ENCODE assay signal across 1 cellular context in genomic region chr9:137605146-137606004, GRCh38.
TF ChIP-seq lines count a peak whose summit lies in the region.

ARRDC1 (plus strand) TSS chr9:137605686; CDS start chr9:137605718, 32 bp downstream.

TF ChIP-seq in HEK293, 187 proteins besides CTCF, POLR2A, EP300 and RAD21 (continued from another document):
- no peak for TF ChIP-seq ZSCAN5A (tag by site-specific recombination; IDR thresholded peaks at IDR 0.05)
- TF ChIP-seq ZNF311 (tag by site-specific recombination; IDR thresholded peaks at IDR 0.05; ENCODE audit: borderline replicate concordance): no peak
- no peak for TF ChIP-seq ZNF202 (tag by site-specific recombination; IDR thresholded peaks at IDR 0.05; ENCODE audit: borderline replicate concordance)
- TF ChIP-seq ZNF623 (tag by site-specific recombination; IDR thresholded peaks at IDR 0.05): no peak
- no peak for TF ChIP-seq ZNF645 (tag by site-specific recombination; IDR thresholded peaks at IDR 0.05)
- no peak for TF ChIP-seq INSM2 (tag by site-specific recombination; IDR thresholded peaks at IDR 0.05)
- TF ChIP-seq ZNF404 (tag by site-specific recombination; IDR thresholded peaks at IDR 0.05): no peak
- no peak for TF ChIP-seq ZNF169 (tag by site-specific recombination; IDR thresholded peaks at IDR 0.05)
- no peak for TF ChIP-seq ZNF571 (tag by site-specific recombination; IDR thresholded peaks at IDR 0.05)
- TF ChIP-seq ZFP69B (tag by site-specific recombination; IDR thresholded peaks at IDR 0.05): no peak
- no peak for TF ChIP-seq ZNF324 (tag by site-specific recombination; IDR thresholded peaks at IDR 0.05)
- TF ChIP-seq ZNF48 (tag by site-specific recombination; IDR thresholded peaks at IDR 0.05): no peak
- TF ChIP-seq ZNF707 (tag by site-specific recombination; IDR thresholded peaks at IDR 0.05): no peak
- peak; percentile 43 for TF ChIP-seq ZBTB26 (tag by site-specific recombination; optimal IDR thresholded peaks at IDR 0.05)
- no peak for TF ChIP-seq ZNF658 (tag by site-specific recombination; IDR thresholded peaks at IDR 0.05)
- TF ChIP-seq ZNF19 (tag by site-specific recombination; IDR thresholded peaks at IDR 0.05; ENCODE audit: low read depth): no peak
- TF ChIP-seq ZNF544 (tag by site-specific recombination; IDR thresholded peaks at IDR 0.05): no peak
- peak; percentile 35 for TF ChIP-seq ZIC2 (tag by site-specific recombination; IDR thresholded peaks at IDR 0.05)
- peak; percentile 75 for TF ChIP-seq KLF10 (tag by site-specific recombination; IDR thresholded peaks at IDR 0.05)
- TF ChIP-seq ZSCAN23 (tag by site-specific recombination; IDR thresholded peaks at IDR 0.05): no peak
- TF ChIP-seq IKZF3 (tag by site-specific recombination; IDR thresholded peaks at IDR 0.05): no peak
- TF ChIP-seq ZNF266 (tag by site-specific recombination; IDR thresholded peaks at IDR 0.05; ENCODE audit: low read depth): no peak
- no peak for TF ChIP-seq SP7 (tag by site-specific recombination; IDR thresholded peaks at IDR 0.05)
- TF ChIP-seq ZNF600 (tag by site-specific recombination; IDR thresholded peaks at IDR 0.05): 0 out of 2 replicates have a peak, but pooled peaks have one; percentile 13
- peak; percentile 41 for TF ChIP-seq ZSCAN30 (tag by site-specific recombination; IDR thresholded peaks at IDR 0.05)
- TF ChIP-seq SCRT1 (tag by site-specific recombination; IDR thresholded peaks at IDR 0.05; ENCODE audit: borderline replicate concordance): no peak
- 0 out of 2 replicates have a peak, but pooled peaks have one; percentile 10 for TF ChIP-seq KLF8 (tag by site-specific recombination; IDR thresholded peaks at IDR 0.05)
- TF ChIP-seq ZNF510 (tag by site-specific recombination; IDR thresholded peaks at IDR 0.05; ENCODE audit: insufficient replicate concordance): no peak
- TF ChIP-seq ZNF624 (tag by site-specific recombination; IDR thresholded peaks at IDR 0.05): no peak
- TF ChIP-seq ZNF843 (tag by site-specific recombination; IDR thresholded peaks at IDR 0.05): no peak
- no peak for TF ChIP-seq SALL2 (tag by site-specific recombination; IDR thresholded peaks at IDR 0.05; ENCODE audit: borderline replicate concordance)
- no peak for TF ChIP-seq ZBTB10 (tag by site-specific recombination; IDR thresholded peaks at IDR 0.05)
- TF ChIP-seq ZBTB48 (tag by site-specific recombination; IDR thresholded peaks at IDR 0.05): 0 out of 2 replicates have a peak, but pooled peaks have one; percentile 16
- no peak for TF ChIP-seq ZNF473 (tag by site-specific recombination; IDR thresholded peaks at IDR 0.05)
- TF ChIP-seq ZNF521 (tag by site-specific recombination; IDR thresholded peaks at IDR 0.05): no peak
- TF ChIP-seq ZNF76 (tag by site-specific recombination; IDR thresholded peaks at IDR 0.05; ENCODE audit: borderline replicate concordance, low read depth): peak; percentile 50; the same call in 1 of the 2 replicates
- TF ChIP-seq KLF17 (tag by site-specific recombination; IDR thresholded peaks at IDR 0.05): 0 out of 2 replicates have a peak, but pooled peaks have one; percentile 16
- no peak for TF ChIP-seq ZNF140 (tag by site-specific recombination; IDR thresholded peaks at IDR 0.05)
- no peak for TF ChIP-seq ZNF416 (tag by site-specific recombination; IDR thresholded peaks at IDR 0.05)
- TF ChIP-seq EGR2 (tag by site-specific recombination; IDR thresholded peaks at IDR 0.05; ENCODE audit: low read depth): no peak
- TF ChIP-seq ZNF747 (tag by site-specific recombination; IDR thresholded peaks at IDR 0.05): no peak
- 0 out of 2 replicates have a peak, but pooled peaks have one; percentile 10 for TF ChIP-seq KLF1 (tag by site-specific recombination; IDR thresholded peaks at IDR 0.05)
- no peak for TF ChIP-seq YY1 (tag by site-specific recombination; IDR thresholded peaks at IDR 0.05)
- no peak for TF ChIP-seq HOXD13 (CRISPR knock-in tag; IDR thresholded peaks at IDR 0.05; ENCODE audit: borderline replicate concordance)
- TF ChIP-seq OSR2 (tag by site-specific recombination; IDR thresholded peaks at IDR 0.05): no peak
- TF ChIP-seq ZFHX2 (tag by site-specific recombination; conservative IDR thresholded peaks at IDR 0.05): no peak; the same call in 1 of the 2 replicates
- TF ChIP-seq BCL6B (tag by site-specific recombination; IDR thresholded peaks at IDR 0.05): no peak
- no peak for TF ChIP-seq ZNF549 (tag by site-specific recombination; IDR thresholded peaks at IDR 0.05)
- TF ChIP-seq MZF1 (tag by site-specific recombination; IDR thresholded peaks at IDR 0.05; ENCODE audit: borderline replicate concordance): no peak
- TF ChIP-seq ZSCAN4 (tag by site-specific recombination; IDR thresholded peaks at IDR 0.05): no peak
- TF ChIP-seq ZBTB20 (tag by site-specific recombination; IDR thresholded peaks at IDR 0.05): peak; percentile 72
- peak; percentile 34; the same call in 1 of the 2 replicates for TF ChIP-seq SP2 (tag by site-specific recombination; IDR thresholded peaks at IDR 0.05)
- TF ChIP-seq SCRT2 (tag by site-specific recombination; IDR thresholded peaks at IDR 0.05): no peak
- no peak for TF ChIP-seq ZNF10 (tag by site-specific recombination; IDR thresholded peaks at IDR 0.05)
- no peak for TF ChIP-seq KLF16 (tag by site-specific recombination; IDR thresholded peaks at IDR 0.05)
- TF ChIP-seq WT1 (tag by site-specific recombination; IDR thresholded peaks at IDR 0.05): no peak
